ENCODE assay signal across 16 cellular contexts in the genomic region with DNA sequence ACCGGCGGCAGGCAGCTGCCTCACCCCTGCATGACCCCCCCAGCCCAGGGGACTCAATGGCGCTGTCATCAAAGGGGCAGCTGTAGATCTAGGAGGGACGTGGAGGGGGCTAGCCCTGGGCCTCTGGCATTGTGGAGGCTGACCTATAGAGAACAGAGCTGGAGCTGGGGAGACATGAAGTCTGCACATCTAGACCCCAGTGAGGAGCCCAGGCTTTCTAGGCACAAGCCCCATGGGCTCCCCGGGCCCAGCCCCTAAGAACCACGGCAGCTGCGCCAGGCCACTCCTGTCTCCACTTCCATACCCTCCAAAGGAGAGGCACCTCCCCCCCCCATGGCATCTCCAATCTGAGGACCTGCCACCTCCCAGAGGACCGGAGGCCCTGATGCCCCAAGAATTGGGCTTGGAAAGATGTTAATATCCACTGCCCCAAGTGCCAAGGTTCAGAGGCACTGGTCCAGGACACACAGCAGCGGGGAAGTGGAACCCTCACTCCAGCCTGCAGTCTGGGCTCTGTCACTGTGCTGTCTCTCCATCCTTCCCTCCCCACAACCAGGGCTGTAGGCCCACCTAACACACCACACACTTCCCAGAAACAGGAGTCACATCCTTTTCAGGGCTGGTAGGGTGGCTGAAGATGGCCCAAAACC. TPM values are rescaled to one million over a fixed set of nuclear protein-coding genes. Genes with fewer than 3 reads are reported as not detected.
DNase-seq lines count a peak whose midpoint lies in the region; ATAC-seq and TF ChIP-seq lines count a peak whose summit lies in the region.
"Had no signal": no experiment of that assay in that cellular context is flagged by ENCODE, and none has a peak within 500 bp of the region (broad histone marks: within the 10 kb centered on the region; RNA-seq: fewer than 3 reads in every experiment).

No MANE protein-coding gene starts in this region.

- no peaks in the 10 kb centered on the region for H3K9me2 ChIP-seq in GM23338 (ENCODE audit: insufficient read depth)

- H3K27me3 ChIP-seq in cardiac muscle cell (no peaks in the 10 kb centered on the region), GM23338 (ENCODE audit: insufficient read depth) (peaks cover 11% of the 10 kb centered on the region; the same call in 1 of the 2 replicates)
- H3K27me3 ChIP-seq in CD8-positive, alpha-beta T cell (ENCODE audit: insufficient read depth, low read length) = no peaks in the 10 kb centered on the region
- H3K27me3 ChIP-seq: BLaER1 had no signal

- H3K36me3 ChIP-seq in cardiac muscle cell (peaks cover 4% of the 10 kb centered on the region), GM23338 (ENCODE audit: insufficient read depth) (0 out of 2 replicates have a peak, but pooled peaks cover 2% of the 10 kb centered on the region)
- no peaks in the 10 kb centered on the region for H3K36me3 ChIP-seq in CD8-positive, alpha-beta T cell (ENCODE audit: insufficient read depth, low read length)

- POLR2A ChIA-PET in CD8-positive, alpha-beta T cell (lab: Charles Lee) = no interaction called here

- peaks cover 12% of the 10 kb centered on the region for H3K4me1 Mint-ChIP-seq in neural crest cell
- peaks cover 9% of the 10 kb centered on the region for H3K4me1 Mint-ChIP-seq in GM23338
- H3K4me1 Mint-ChIP-seq in CD8-positive, alpha-beta T cell (ENCODE audit: low read depth) = peaks cover 5% of the 10 kb centered on the region

- H3K9me3 ChIP-seq in cardiac muscle cell (ENCODE audit: low read depth) = no peaks in the 10 kb centered on the region
- H3K9me3 ChIP-seq in CD8-positive, alpha-beta T cell (ENCODE audit: low read length) = no peaks in the 10 kb centered on the region
- H3K9me3 ChIP-seq: BLaER1 had no signal

- DNase-seq in cardiac muscle cell (ENCODE audit: low read depth in 1 of 2, low spot score in 1 of 2) (no peak), Right ventricle myocardium superior (no peak), coronary artery (ENCODE audit: low spot score) (peak; percentile 71), neural crest cell (ENCODE audit: low read depth, low spot score) (no peak), erythroblast (lab: John Stamatoyannopoulos, UW) (no peak), GM23338 (ENCODE audit: low spot score) (no peak)
- no peak for DNase-seq in CD8-positive, alpha-beta T cell
- DNase-seq: NCI-H1092, NCI-H1694, NCI-H446, NCI-H748 treated with DMSO at 0.1 percent for 48 hours, SIG-M5 had no signal

- no peak overlapping the region for H3K4me2 ChIP-seq in GM23338
- H3K4me2 ChIP-seq: BLaER1, KMS-11 had no signal

- no peak for TF ChIP-seq POLR2A in erythroblast (IDR thresholded peaks at IDR 0.05; ENCODE audit: low read length)

- H2AFZ ChIP-seq in GM23338 = no peak overlapping the region

- H3K36me3 Mint-ChIP-seq in neural crest cell (ENCODE audit: low read depth) (peaks cover 3% of the 10 kb centered on the region), GM23338 (ENCODE audit: low read depth) (peaks cover 5% of the 10 kb centered on the region; the same call in 1 of the 3 replicates)
- H3K36me3 Mint-ChIP-seq in CD8-positive, alpha-beta T cell = peaks cover under 1% of the 10 kb centered on the region

- intact Hi-C loops in Right ventricle myocardium superior (cut with DNase I) = no loop called here
- intact Hi-C loops in CD8-positive, alpha-beta T cell (cut with DNase I, micrococcal nuclease) = loop anchor here in 1 of 2 experiments (5.0 kb wide), 1 partner anchor 543 kb away; a partner anchor contains a TSS

- peaks cover 19% of the 10 kb centered on the region for H3F3A ChIP-seq in GM23338 (replicated peaks; ENCODE audit: low read depth)

- H4K20me1 ChIP-seq in GM23338 (replicated peaks; ENCODE audit: insufficient read depth) = peaks cover 4% of the 10 kb centered on the region; the same call in 1 of the 2 replicates
- H4K20me1 ChIP-seq: BLaER1 had no signal

- ATAC-seq in Right ventricle myocardium superior (ENCODE audit: poor library complexity) = no peak
- no peak for ATAC-seq in GM23338
- ATAC-seq in CD8-positive, alpha-beta T cell = no peak

- peaks cover 10% of the 10 kb centered on the region for H3K4me1 ChIP-seq in cardiac muscle cell (ENCODE audit: low read depth)
- no peaks in the 10 kb centered on the region for H3K4me1 ChIP-seq in GM23338 (ENCODE audit: insufficient read depth)
- H3K4me1 ChIP-seq in CD8-positive, alpha-beta T cell (ENCODE audit: insufficient read depth, low read length) = peaks cover 9% of the 10 kb centered on the region

- H3K79me2 ChIP-seq in GM23338 (replicated peaks; ENCODE audit: insufficient read depth) = no peaks in the 10 kb centered on the region

- CTCF ChIA-PET in CD8-positive, alpha-beta T cell (lab: Charles Lee) = interaction anchor here (1.7 kb wide), 1 partner anchor 11 kb away, joined by 5 read pairs; no protein-coding TSS in a partner anchor

- H3K4me3 Mint-ChIP-seq in neural crest cell = no peak overlapping the region
- H3K4me3 Mint-ChIP-seq in GM23338 = no peak overlapping the region
- no peak overlapping the region for H3K4me3 Mint-ChIP-seq in CD8-positive, alpha-beta T cell

- no peak overlapping the region for H3K4me3 ChIP-seq in cardiac muscle cell
- H3K4me3 ChIP-seq in coronary artery = no peak overlapping the region
- no peak overlapping the region for H3K4me3 ChIP-seq in GM23338
- no peak overlapping the region for H3K4me3 ChIP-seq in CD8-positive, alpha-beta T cell (ENCODE audit: low read depth, low read length)
- H3K4me3 ChIP-seq: BLaER1 had no signal

- H3K27ac Mint-ChIP-seq in neural crest cell (ENCODE audit: unreplicated experiment) (peak overlapping the region; percentile 57), GM23338 (no peak overlapping the region)
- no peak overlapping the region for H3K27ac Mint-ChIP-seq in CD8-positive, alpha-beta T cell

- TF ChIP-seq CTCF in cardiac muscle cell (IDR thresholded peaks at IDR 0.05; ENCODE audit: low read depth, low read length) (no peak), coronary artery (IDR thresholded peaks at IDR 0.05) (no peak), neural crest cell (conservative IDR thresholded peaks at IDR 0.05) (no peak), GM23338 (conservative IDR thresholded peaks at IDR 0.05; ENCODE audit: low read depth in 2 of 2) (no peak)
- no peak for TF ChIP-seq CTCF in CD8-positive, alpha-beta T cell (IDR thresholded peaks at IDR 0.05)

- peak overlapping the region; percentile 51 for H3K27ac ChIP-seq in cardiac muscle cell
- H3K27ac ChIP-seq in coronary artery = no peak overlapping the region
- peak overlapping the region; percentile 27 for H3K27ac ChIP-seq in temporal lobe (ENCODE audit: low read depth, low read length)
- no peak overlapping the region for H3K27ac ChIP-seq in GM23338 (ENCODE audit: low read depth)
- no peak overlapping the region for H3K27ac ChIP-seq in CD8-positive, alpha-beta T cell (ENCODE audit: low read depth, low read length)
- H3K27ac ChIP-seq: 22Rv1, BLaER1, KMS-11 had no signal

- H3K9me3 Mint-ChIP-seq in neural crest cell (no peaks in the 10 kb centered on the region), GM23338 (no peaks in the 10 kb centered on the region)
- peaks cover 2% of the 10 kb centered on the region for H3K9me3 Mint-ChIP-seq in CD8-positive, alpha-beta T cell

- H3K27me3 Mint-ChIP-seq in neural crest cell (ENCODE audit: low read depth) = no peaks in the 10 kb centered on the region
- peaks cover 6% of the 10 kb centered on the region for H3K27me3 Mint-ChIP-seq in GM23338 (ENCODE audit: insufficient read depth, low read depth, poor library complexity)
- H3K27me3 Mint-ChIP-seq in CD8-positive, alpha-beta T cell (ENCODE audit: low read depth) = no peaks in the 10 kb centered on the region

TF ChIP-seq in GM23338, 12 proteins besides CTCF, POLR2A, EP300 and RAD21 (continues in another document):
- TF ChIP-seq STAT1 (IDR thresholded peaks at IDR 0.05; ENCODE audit: unreplicated experiment) = no peak
- TF ChIP-seq ZNF114 (CRISPR knock-in tag; IDR thresholded peaks at IDR 0.05) = no peak
- TF ChIP-seq CREB1 (CRISPR knock-in tag; IDR thresholded peaks at IDR 0.05; ENCODE audit: low read depth) = no peak
- TF ChIP-seq, protein P1, sequence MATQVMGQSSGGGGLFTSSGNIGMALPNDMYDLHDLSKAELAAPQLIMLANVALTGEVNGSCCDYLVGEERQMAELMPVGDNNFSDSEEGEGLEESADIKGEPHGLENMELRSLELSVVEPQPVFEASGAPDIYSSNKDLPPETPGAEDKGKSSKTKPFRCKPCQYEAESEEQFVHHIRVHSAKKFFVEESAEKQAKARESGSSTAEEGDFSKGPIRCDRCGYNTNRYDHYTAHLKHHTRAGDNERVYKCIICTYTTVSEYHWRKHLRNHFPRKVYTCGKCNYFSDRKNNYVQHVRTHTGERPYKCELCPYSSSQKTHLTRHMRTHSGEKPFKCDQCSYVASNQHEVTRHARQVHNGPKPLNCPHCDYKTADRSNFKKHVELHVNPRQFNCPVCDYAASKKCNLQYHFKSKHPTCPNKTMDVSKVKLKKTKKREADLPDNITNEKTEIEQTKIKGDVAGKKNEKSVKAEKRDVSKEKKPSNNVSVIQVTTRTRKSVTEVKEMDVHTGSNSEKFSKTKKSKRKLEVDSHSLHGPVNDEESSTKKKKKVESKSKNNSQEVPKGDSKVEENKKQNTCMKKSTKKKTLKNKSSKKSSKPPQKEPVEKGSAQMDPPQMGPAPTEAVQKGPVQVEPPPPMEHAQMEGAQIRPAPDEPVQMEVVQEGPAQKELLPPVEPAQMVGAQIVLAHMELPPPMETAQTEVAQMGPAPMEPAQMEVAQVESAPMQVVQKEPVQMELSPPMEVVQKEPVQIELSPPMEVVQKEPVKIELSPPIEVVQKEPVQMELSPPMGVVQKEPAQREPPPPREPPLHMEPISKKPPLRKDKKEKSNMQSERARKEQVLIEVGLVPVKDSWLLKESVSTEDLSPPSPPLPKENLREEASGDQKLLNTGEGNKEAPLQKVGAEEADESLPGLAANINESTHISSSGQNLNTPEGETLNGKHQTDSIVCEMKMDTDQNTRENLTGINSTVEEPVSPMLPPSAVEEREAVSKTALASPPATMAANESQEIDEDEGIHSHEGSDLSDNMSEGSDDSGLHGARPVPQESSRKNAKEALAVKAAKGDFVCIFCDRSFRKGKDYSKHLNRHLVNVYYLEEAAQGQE (IDR thresholded peaks at IDR 0.05; ENCODE audit: unreplicated experiment) = no peak
- TF ChIP-seq NANOG (IDR thresholded peaks at IDR 0.05; ENCODE audit: borderline replicate concordance) = no peak
- TF ChIP-seq EZH2phosphoT487 (IDR thresholded peaks at IDR 0.05; ENCODE audit: unreplicated experiment) = no peak
- TF ChIP-seq EZH2 (IDR thresholded peaks at IDR 0.05; ENCODE audit: low read depth, unreplicated experiment) = no peak

RNA-seq across cellular contexts. Expression of a gene that starts 4.5 kb away (rescaled TPM):
- total RNA-seq in cardiac muscle cell = 78.9 and 99.9 TPM in 2 replicates
- 93.1 and 101 TPM in 2 replicates for polyA plus RNA-seq in cardiac muscle cell
- 159 TPM for total RNA-seq in Right ventricle myocardium superior
- 33.2 and 40.0 TPM in 2 replicates for total RNA-seq in neural crest cell
- total RNA-seq in temporal lobe = 6.1 TPM
- total RNA-seq in GM23338 (2014; rRNA removed; shearing (Covaris generic)) = 73.0 and 95.9 TPM in 2 replicates
- 17.3 and 20.4 TPM in 2 replicates for polyA plus RNA-seq in GM23338 (2016; fragmentation: Nextera tagmentation; extraction: Ambion mirVana)
- total RNA-seq in CD8-positive, alpha-beta T cell = 1 to 10 TPM; 4.7 to 5.0 TPM

Comparison
In these comparisons a context has a peak if more than half of its experiments do, and no peak if none do; other contexts are left out.
1. H3K27ac ChIP-seq: peak in cardiac muscle cell (single experiment) and temporal lobe (single experiment); none in coronary artery (0 of 2), GM23338 (single experiment) and CD8-positive, alpha-beta T cell (single experiment).